Comparison of ENCODE assay signal across 8 cellular contexts in genomic region chr18:63936156-63936931, GRCh38. TPM values are rescaled to one million over a fixed set of nuclear protein-coding genes. Genes with fewer than 3 reads are reported as not detected.
DNase-seq lines count a peak whose midpoint lies in the region; ATAC-seq and TF ChIP-seq lines count a peak whose summit lies in the region.

No MANE protein-coding gene starts in this region.

- peaks cover 0 to 10% (median 0%) of the 10 kb centered on the region in 11 experiments; a peak in 6 of 22 replicates for H3K9me3 ChIP-seq in BLaER1 treated with 17β-estradiol and CSF1 and Interleukin-3, amounts not matched to agents 10 nM and 100 nM (replicated peaks in 1 of 11)
- no peaks in the 10 kb centered on the region for H3K9me3 ChIP-seq in lower lobe of right lung

- CTCF ChIA-PET in activated CD4-positive, alpha-beta T cell treated with anti-CD3 and anti-CD28 coated beads, Interleukin-2, amount 10 ng/mL, durations not matched to agents 7 days and 5 days (lab: Charles Lee): interaction anchor here (0.8 to 1.6 kb wide), 12 partner anchors 8 to 112 kb away, joined by 3 to 6 read pairs (median 3); no protein-coding TSS in a partner anchor

- H3K4me2 ChIP-seq in BLaER1 treated with 17β-estradiol and CSF1 and Interleukin-3, amounts not matched to agents 10 nM and 100 nM: peak overlapping the region; percentile 59 to 82 (median 76)

- H3K4me3 ChIP-seq in BLaER1 treated with 17β-estradiol and CSF1 and Interleukin-3, amounts not matched to agents 10 nM and 100 nM: peak overlapping the region; percentile 49 to 71 (median 63)
- H3K4me3 ChIP-seq in lower lobe of right lung: peak overlapping the region; percentile 58

- peaks cover 32% of the 10 kb centered on the region for H3K27me3 Mint-ChIP-seq in activated CD4-positive, alpha-beta T cell treated with anti-CD3 and anti-CD28 coated beads, Interleukin-2, amount 10 ng/mL, durations not matched to agents 7 days and 5 days

- peak overlapping the region in 10 of 11 experiments; percentile 37 to 71 (median 61); a peak in 19 of 22 replicates for H3K9ac ChIP-seq in BLaER1 treated with 17β-estradiol and CSF1 and Interleukin-3, amounts not matched to agents 10 nM and 100 nM

- no peaks in the 10 kb centered on the region for H3K36me3 ChIP-seq in BLaER1 treated with 17β-estradiol and CSF1 and Interleukin-3, amounts not matched to agents 10 nM and 100 nM
- no peaks in the 10 kb centered on the region for H3K36me3 ChIP-seq in lower lobe of right lung

- H3K36me3 Mint-ChIP-seq in activated CD4-positive, alpha-beta T cell treated with anti-CD3 and anti-CD28 coated beads, Interleukin-2, amount 10 ng/mL, durations not matched to agents 7 days and 5 days (ENCODE audit: low read depth): no peaks in the 10 kb centered on the region

- intact Hi-C loops in lower lobe of right lung (cut with DNase I): no loop called here

- H4K20me1 ChIP-seq in BLaER1 treated with 17β-estradiol and CSF1 and Interleukin-3, amounts not matched to agents 10 nM and 100 nM: no peaks in the 10 kb centered on the region

- peak; percentile 82 for DNase-seq in NCI-H460 (ENCODE audit: extremely low read depth, low read depth)
- DNase-seq in activated CD4-positive, alpha-beta T cell treated with anti-CD3 and anti-CD28 coated beads, Interleukin-2, amount 10 ng/mL, durations not matched to agents 7 days and 5 days: peak; percentile 43
- peak; percentile 41 for DNase-seq in effector CD4-positive, alpha-beta T cell
- peak; percentile 92 for DNase-seq in lower lobe of right lung
- peak; percentile 46 to 60 for DNase-seq in stimulated activated CD4-positive, alpha-beta T cell treated with anti-CD3 and anti-CD28 coated beads, Interleukin-4, amount 100 ng/mL, for 48 hours (ENCODE audit: low read depth in 2 of 2)

- peak overlapping the region in 5 of 11 experiments; percentile 2 to 50 (median 44); a peak in 6 of 22 replicates for H3K27ac ChIP-seq in BLaER1 treated with 17β-estradiol and CSF1 and Interleukin-3, amounts not matched to agents 10 nM and 100 nM
- H3K27ac ChIP-seq in lower lobe of right lung: no peak overlapping the region

- H3K27ac Mint-ChIP-seq in activated CD4-positive, alpha-beta T cell treated with anti-CD3 and anti-CD28 coated beads, Interleukin-2, amount 10 ng/mL, durations not matched to agents 7 days and 5 days: no peak overlapping the region

- H3K4me1 Mint-ChIP-seq in activated CD4-positive, alpha-beta T cell treated with anti-CD3 and anti-CD28 coated beads, Interleukin-2, amount 10 ng/mL, durations not matched to agents 7 days and 5 days: peaks cover 2% of the 10 kb centered on the region

- TF ChIP-seq CTCF in lower lobe of right lung (IDR thresholded peaks at IDR 0.05): peak; percentile 72

- POLR2A ChIA-PET in activated CD4-positive, alpha-beta T cell treated with anti-CD3 and anti-CD28 coated beads, Interleukin-2, amount 10 ng/mL, durations not matched to agents 7 days and 5 days (lab: Charles Lee): no interaction called here

- H3K4me3 Mint-ChIP-seq in activated CD4-positive, alpha-beta T cell treated with anti-CD3 and anti-CD28 coated beads, Interleukin-2, amount 10 ng/mL, durations not matched to agents 7 days and 5 days: peak overlapping the region; percentile 46

- peak; percentile 94 for ATAC-seq in GM19025 (IDR thresholded peaks at IDR 0.05; ENCODE audit: low read depth, unreplicated experiment)
- peak; percentile 99 for ATAC-seq in HG03135 (IDR thresholded peaks at IDR 0.05; ENCODE audit: unreplicated experiment)
- peak; percentile 98 to 99 for ATAC-seq in lower lobe of right lung

- peaks cover 0 to 8% (median 2%) of the 10 kb centered on the region in 10 experiments; a peak in 5 of 20 replicates for H3K4me1 ChIP-seq in BLaER1 treated with 17β-estradiol and CSF1 and Interleukin-3, amounts not matched to agents 10 nM and 100 nM
- peaks cover 11% of the 10 kb centered on the region for H3K4me1 ChIP-seq in lower lobe of right lung

- H3K27me3 ChIP-seq in BLaER1 treated with 17β-estradiol and CSF1 and Interleukin-3, amounts not matched to agents 10 nM and 100 nM: peaks cover 0 to 11% (median 6%) of the 10 kb centered on the region in 11 experiments; a peak in 9 of 22 replicates
- H3K27me3 ChIP-seq in lower lobe of right lung (ENCODE audit: low read depth): peaks cover 10% of the 10 kb centered on the region

- H3K9me3 Mint-ChIP-seq in activated CD4-positive, alpha-beta T cell treated with anti-CD3 and anti-CD28 coated beads, Interleukin-2, amount 10 ng/mL, durations not matched to agents 7 days and 5 days: no peaks in the 10 kb centered on the region

RNA-seq across cellular contexts. Expression of gene HMSD, which starts 12.8 kb away (rescaled TPM):
- total RNA-seq in NCI-H460 (2014; rRNA removed; shearing (Covaris generic)): 0.50 and 0.81 TPM in 2 replicates
- polyA plus RNA-seq in NCI-H460 (2014; cell fraction: nucleus; rRNA removed): 0.42 and 2.0 TPM in 2 replicates
- 1 to 10 TPM in 1 of 2 experiments, under 1 TPM in 1; 0.94 to 1.0 TPM for total RNA-seq in activated CD4-positive, alpha-beta T cell treated with anti-CD3 and anti-CD28 coated beads, Interleukin-2, amount 10 ng/mL, durations not matched to agents 7 days and 5 days
- total RNA-seq in lower lobe of right lung: 1.6 TPM

RNA-seq across cellular contexts. Expression of gene SERPINB10, which starts 28.6 kb away (rescaled TPM):
- total RNA-seq in NCI-H460 (2014; rRNA removed; shearing (Covaris generic)): not detected in 2 replicates
- polyA plus RNA-seq in NCI-H460 (2014; cell fraction: nucleus; rRNA removed): not detected in 2 replicates
- total RNA-seq in activated CD4-positive, alpha-beta T cell treated with anti-CD3 and anti-CD28 coated beads, Interleukin-2, amount 10 ng/mL, durations not matched to agents 7 days and 5 days: not detected
- not detected for total RNA-seq in lower lobe of right lung

RNA-seq across cellular contexts. Expression of gene SERPINB8, which starts 33.5 kb away (rescaled TPM):
- total RNA-seq in NCI-H460 (2014; rRNA removed; shearing (Covaris generic)): 52.9 and 54.6 TPM in 2 replicates
- polyA plus RNA-seq in NCI-H460 (2014; cell fraction: nucleus; rRNA removed): 10.6 and 13.3 TPM in 2 replicates
- total RNA-seq in activated CD4-positive, alpha-beta T cell treated with anti-CD3 and anti-CD28 coated beads, Interleukin-2, amount 10 ng/mL, durations not matched to agents 7 days and 5 days: 1 to 10 TPM; 5.3 to 6.1 TPM
- total RNA-seq in lower lobe of right lung: 15.4 TPM

RNA-seq across cellular contexts. Expression of gene SERPINB2, which starts 48.8 kb away (rescaled TPM):
- 100 and 108 TPM in 2 replicates for total RNA-seq in NCI-H460 (2014; rRNA removed; shearing (Covaris generic))
- 47.2 and 63.1 TPM in 2 replicates for polyA plus RNA-seq in NCI-H460 (2014; cell fraction: nucleus; rRNA removed)
- total RNA-seq in activated CD4-positive, alpha-beta T cell treated with anti-CD3 and anti-CD28 coated beads, Interleukin-2, amount 10 ng/mL, durations not matched to agents 7 days and 5 days: not detected
- not detected for total RNA-seq in lower lobe of right lung

Comparison
In these comparisons a context has a peak if more than half of its experiments do, and no peak if none do; other contexts are left out.
1. DNase-seq: peak in every context shown above with its lines; median percentile 92 in lower lobe of right lung; 82 in NCI-H460; 53 in stimulated activated CD4-positive, alpha-beta T cell treated with anti-CD3 and anti-CD28 coated beads, Interleukin-4, amount 100 ng/mL, for 48 hours; 43 in activated CD4-positive, alpha-beta T cell treated with anti-CD3 and anti-CD28 coated beads, Interleukin-2, amount 10 ng/mL, durations not matched to agents 7 days and 5 days; 41 in effector CD4-positive, alpha-beta T cell.